Comparison of ENCODE assay signal across 1 cellular context in genomic region chr5:140073296-140073695, GRCh38.
TF ChIP-seq lines count a peak whose summit lies in the region.

No MANE protein-coding gene starts in this region.

TF ChIP-seq in IMR-90, 13 proteins besides CTCF, POLR2A, EP300 and RAD21 (continued from another document):
- no peak for TF ChIP-seq USF2 (IDR thresholded peaks at IDR 0.05; ENCODE audit: low read depth, low read length)
- peak; percentile 85 for TF ChIP-seq SMC3 (IDR thresholded peaks at IDR 0.05; ENCODE audit: low read depth, low read length)
- no peak for TF ChIP-seq RCOR1 (IDR thresholded peaks at IDR 0.05; ENCODE audit: insufficient replicate concordance, low read length)
- no peak for TF ChIP-seq MAZ (IDR thresholded peaks at IDR 0.05; ENCODE audit: borderline replicate concordance, low read depth, low read length)
